ENCODE assay signal across 20 cellular contexts in the genomic region with DNA sequence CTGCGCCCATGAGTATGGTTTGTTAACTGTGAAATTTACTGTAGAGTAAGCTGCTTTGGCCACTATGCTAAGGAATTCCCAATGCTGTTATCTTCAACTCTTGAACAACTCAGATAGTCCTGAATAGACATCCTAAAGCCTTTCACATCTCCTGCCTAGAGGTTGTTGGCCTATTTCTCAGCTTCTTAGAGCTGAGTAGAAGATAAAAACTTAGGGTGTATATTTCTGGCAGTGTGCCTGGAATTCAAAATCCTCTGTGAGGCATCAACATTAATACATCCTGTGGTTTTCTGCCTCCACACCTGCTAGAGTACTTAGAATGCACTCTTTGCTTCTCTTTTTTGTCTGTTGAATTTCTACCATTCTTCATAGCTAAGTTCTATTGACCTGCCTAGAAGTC. TPM values are rescaled to one million over a fixed set of nuclear protein-coding genes. Genes with fewer than 3 reads are reported as not detected.
DNase-seq lines count a peak whose midpoint lies in the region; ATAC-seq and TF ChIP-seq lines count a peak whose summit lies in the region.
"Had no signal": no experiment of that assay in that cellular context is flagged by ENCODE, and none has a peak within 500 bp of the region (broad histone marks: within the 10 kb centered on the region; RNA-seq: fewer than 3 reads in every experiment).

No MANE protein-coding gene starts in this region.

- no peaks in the 10 kb centered on the region for H3K27me3 ChIP-seq in mammary epithelial cell (ENCODE audit: insufficient read depth, low read length)
- H3K27me3 ChIP-seq: brain microvascular endothelial cell, gastroesophageal sphincter, sigmoid colon, upper lobe of right lung had no signal

- no peak overlapping the region for H2AFZ ChIP-seq in mammary epithelial cell (ENCODE audit: low read depth, low read length)

- POLR2A ChIA-PET in naive thymus-derived CD8-positive, alpha-beta T cell (lab: Charles Lee), result interaction anchor here (1.3 kb wide), 1 partner anchor 46 kb away, joined by 5 read pairs; a partner anchor contains a TSS

- no peaks in the 10 kb centered on the region for H3K79me2 ChIP-seq in mammary epithelial cell (ENCODE audit: insufficient read depth, low read length)

- H3K36me3 Mint-ChIP-seq in naive thymus-derived CD8-positive, alpha-beta T cell, result no peaks in the 10 kb centered on the region

- peaks cover 9 to 13% (median 11%) of the 10 kb centered on the region in 4 donors for H3K4me1 Mint-ChIP-seq in naive thymus-derived CD8-positive, alpha-beta T cell
- H3K4me1 Mint-ChIP-seq: endodermal cell had no signal

- CTCF ChIA-PET in mammary epithelial cell (lab: Charles Lee; ENCODE audit: low non-redundant PET), result no interaction called here

- no peak for TF ChIP-seq CTCF in mammary epithelial cell (conservative IDR thresholded peaks at IDR 0.05 in 1 of 2, IDR thresholded peaks at IDR 0.05 in 1 of 2; ENCODE audit: extremely low read depth in 1 of 2, insufficient read depth in 1 of 2, low read depth in 1 of 2, low read length in 2 of 2)
- TF ChIP-seq CTCF in foreskin fibroblast (IDR thresholded peaks at IDR 0.05; ENCODE audit: low read depth, low read length), result no peak

- no peak overlapping the region for H3K9ac ChIP-seq in mammary epithelial cell (ENCODE audit: insufficient read depth, low read length)

- WGBS in mammary epithelial cell (ENCODE audit: low coverage, missing lambda C conversion rate), result 89% methylated on average over 1 of the region's 1 CpG

- dilution Hi-C loops in mammary epithelial cell (cut with HindIII; ENCODE audit: low sequenced_read_pairs), result no loop called here

- no peaks in the 10 kb centered on the region for H3K9me3 ChIP-seq in mammary epithelial cell (replicated peaks; ENCODE audit: insufficient read depth, low read length)
- H3K9me3 ChIP-seq: gastroesophageal sphincter, sigmoid colon, upper lobe of right lung had no signal

- H3K4me3 Mint-ChIP-seq in naive thymus-derived CD8-positive, alpha-beta T cell, result no peak overlapping the region
- H3K4me3 Mint-ChIP-seq: endodermal cell had no signal

- H4K20me1 ChIP-seq in mammary epithelial cell (ENCODE audit: insufficient read depth, low read length), result no peaks in the 10 kb centered on the region

- H3K27me3 Mint-ChIP-seq in naive thymus-derived CD8-positive, alpha-beta T cell, result peaks cover 0 to 13% (median 1%) of the 10 kb centered on the region in 5 donors

- no peak overlapping the region for H3K4me2 ChIP-seq in mammary epithelial cell (ENCODE audit: insufficient read depth, low read depth, low read length)

- no peaks in the 10 kb centered on the region for H3K36me3 ChIP-seq in mammary epithelial cell (ENCODE audit: insufficient read depth, low read length)
- H3K36me3 ChIP-seq: brain microvascular endothelial cell, gastroesophageal sphincter, sigmoid colon, upper lobe of right lung had no signal

- peak; percentile 1 for DNase-seq in DMS79 (lab: John Stamatoyannopoulos, UW)
- DNase-seq in DMS79 treated with DMSO at 0.1 percent for 48 hours (lab: John Stamatoyannopoulos, UW), result no peak
- peak; percentile 19 for DNase-seq in NCI-H2107 (lab: John Stamatoyannopoulos, UW)
- peak; percentile 73 for DNase-seq in mammary epithelial cell
- peak in 4 of 10 donors; percentile 11 to 53 (median 33) for DNase-seq in naive thymus-derived CD8-positive, alpha-beta T cell
- no peak for DNase-seq in head of caudate nucleus
- no peak for DNase-seq in foreskin fibroblast
- DNase-seq: 8988T; activated CD8-positive, alpha-beta memory T cell treated with anti-CD3 and anti-CD28 coated beads for 24 hours; activated gamma-delta T cell treated with Interleukin-2 at 50 U/mL for 16 hours; brain microvascular endothelial cell; endodermal cell; NCI-H2081; NK-92 treated with Interleukin-12 subunit alpha and Interleukin-12 subunit beta, amount 100 ng/mL, for 24 hours; sigmoid colon; upper lobe of right lung had no signal

- peak; percentile 65 to 82 for ATAC-seq in naive thymus-derived CD8-positive, alpha-beta T cell
- no peak for ATAC-seq in HG02885 (IDR thresholded peaks at IDR 0.05; ENCODE audit: poor library complexity, unreplicated experiment)
- ATAC-seq: gastroesophageal sphincter, upper lobe of right lung had no signal

- no TSS peak for BruUV-seq in mammary epithelial cell (replicated peaks; lab: Mats Ljungman, UMichigan)

- no peak overlapping the region for H3K27ac ChIP-seq in mammary epithelial cell (ENCODE audit: insufficient read depth, low read depth, low read length)
- H3K27ac ChIP-seq: brain microvascular endothelial cell, gastroesophageal sphincter, sigmoid colon, SK-N-MC, upper lobe of right lung, VCaP had no signal

- in situ Hi-C loops in mammary epithelial cell (cut with MboI; ENCODE audit: low sequenced_read_pairs in 2 of 2), result no loop called here

- H3K4me1 ChIP-seq in mammary epithelial cell (ENCODE audit: insufficient read depth, low read length), result peaks cover 8% of the 10 kb centered on the region
- H3K4me1 ChIP-seq: gastroesophageal sphincter, upper lobe of right lung had no signal

- intact Hi-C loops in mammary epithelial cell (cut with micrococcal nuclease), result no loop called here
- intact Hi-C loops in head of caudate nucleus (cut with DNase I), result no loop called here

- no peak overlapping the region for H3K4me3 ChIP-seq in mammary epithelial cell (replicated peaks in 1 of 3; ENCODE audit: insufficient read depth in 1 of 3, low read depth in 2 of 3, low read length in 3 of 3)
- H3K4me3 ChIP-seq in foreskin fibroblast (ENCODE audit: low read depth in 1 of 2, low read length in 2 of 2), result no peak overlapping the region
- H3K4me3 ChIP-seq: gastroesophageal sphincter, sigmoid colon, SK-N-MC, upper lobe of right lung had no signal

- peak overlapping the region in 3 of 10 donors; percentile 11 to 16 (median 16) for H3K27ac Mint-ChIP-seq in naive thymus-derived CD8-positive, alpha-beta T cell
- H3K27ac Mint-ChIP-seq: endodermal cell had no signal

- no peaks in the 10 kb centered on the region for H3K9me3 Mint-ChIP-seq in naive thymus-derived CD8-positive, alpha-beta T cell
- H3K9me3 Mint-ChIP-seq: endodermal cell had no signal

RNA-seq across cellular contexts. Expression of a gene that starts 45.8 kb away (rescaled TPM):
- 10 to 100 TPM; 22.0 to 36.5 TPM for total RNA-seq in mammary epithelial cell
- polyA plus RNA-seq in mammary epithelial cell, result 12.6 TPM
- 74.3 TPM for polyA minus RNA-seq in mammary epithelial cell
- total RNA-seq in naive thymus-derived CD8-positive, alpha-beta T cell, result 10 to 100 TPM; 52.9 to 56.8 TPM
- 1 to 10 TPM; 5.1 to 7.2 (median 5.2) TPM for polyA plus RNA-seq in naive thymus-derived CD8-positive, alpha-beta T cell

Comparison
In these comparisons a context has a peak if more than half of its experiments do, and no peak if none do; other contexts are left out.
1. DNase-seq: peak in DMS79 (single experiment), NCI-H2107 (single experiment) and mammary epithelial cell (single experiment); none in DMS79 treated with DMSO at 0.1 percent for 48 hours (single experiment), head of caudate nucleus (0 of 42) and foreskin fibroblast (0 of 2).